In genomic region chr4:163744861-163745260, GRCh38 we compare ENCODE assay signal across 11 cellular contexts.
A peak's percentile ranks its signal among the peaks of the same experiment; 100 is the strongest.
DNase-seq lines count a peak whose midpoint lies in the region; ATAC-seq and TF ChIP-seq lines count a peak whose summit lies in the region.
"Had no signal": no experiment of that assay in that cellular context is flagged by ENCODE, and none has a peak within 500 bp of the region (broad histone marks: within the 10 kb centered on the region; RNA-seq: fewer than 3 reads in every experiment).

No MANE protein-coding gene starts in this region.

- no peaks in the 10 kb centered on the region for H3K27me3 ChIP-seq in H9 (ENCODE audit: insufficient read depth, low read length)

- no peaks in the 10 kb centered on the region for H3K27me3 Mint-ChIP-seq in stimulated activated naive CD8-positive, alpha-beta T cell treated with anti-CD3 and anti-CD28 coated beads, Interleukin-15, amount 100 ng/mL, for 72 hours
- H3K27me3 Mint-ChIP-seq in H9 (ENCODE audit: low read depth) = no peaks in the 10 kb centered on the region; the same call in 1 of the 2 replicates
- H3K27me3 Mint-ChIP-seq: activated B cell treated with CpG ODN at 0.5 μM for 24 hours had no signal

- H2AK5ac ChIP-seq in H9 (ENCODE audit: insufficient read length, low read length) = no peak overlapping the region

- H2BK5ac ChIP-seq in H9 (ENCODE audit: insufficient read length, low read length) = no peak overlapping the region

- H4K5ac ChIP-seq in H9 (ENCODE audit: insufficient read length, low read depth, low read length) = no peak overlapping the region

- peaks cover 7% of the 10 kb centered on the region for H3K9me3 ChIP-seq in H9 (ENCODE audit: control insufficient read depth, low read depth, low read length)

- H3K79me1 ChIP-seq in H9 (ENCODE audit: insufficient read depth, low read depth, low read length, poor library complexity, severe bottlenecking) = no peaks in the 10 kb centered on the region

- no peaks in the 10 kb centered on the region for H3K9me3 Mint-ChIP-seq in stimulated activated naive CD8-positive, alpha-beta T cell treated with anti-CD3 and anti-CD28 coated beads, Interleukin-15, amount 100 ng/mL, for 72 hours
- peaks cover 20 to 21% of the 10 kb centered on the region in 2 experiments; a peak in 4 of 5 replicates for H3K9me3 Mint-ChIP-seq in H9
- H3K9me3 Mint-ChIP-seq: activated B cell treated with CpG ODN at 0.5 μM for 24 hours had no signal

- in situ Hi-C loops in GM13976 (cut with MboI; ENCODE audit: low sequenced_read_pairs, unreplicated experiment) = no loop called here

- TF ChIP-seq CTCF in GM13976 (IDR thresholded peaks at IDR 0.05; ENCODE audit: borderline replicate concordance, control extremely low read depth, extremely low read depth, insufficient read depth, missing control alignments) (no peak), H9 (conservative IDR thresholded peaks at IDR 0.05) (no peak)

- no peak overlapping the region for H2BK12ac ChIP-seq in H9 (ENCODE audit: insufficient read length, low read depth, low read length)

- H3K79me2 ChIP-seq in H9 (ENCODE audit: insufficient read depth, low read length) = no peaks in the 10 kb centered on the region

- H3K36me3 Mint-ChIP-seq in H9 (ENCODE audit: insufficient read depth in 1 of 3, low read depth in 3 of 3) = peaks cover 0 to 11% (median 8%) of the 10 kb centered on the region in 3 experiments; a peak in 3 of 7 replicates

- H3K18ac ChIP-seq in H9 (ENCODE audit: insufficient read length, low read depth, low read length) = no peak overlapping the region

- H3K14ac ChIP-seq in H9 (ENCODE audit: insufficient read depth, low read length) = no peak overlapping the region

- no peak overlapping the region for H4K8ac ChIP-seq in H9 (replicated peaks; ENCODE audit: insufficient read length, low read depth, low read length)

- no peak overlapping the region for H3K56ac ChIP-seq in H9 (ENCODE audit: insufficient read length, low read depth, low read length)

- no peak overlapping the region for H2BK15ac ChIP-seq in H9 (ENCODE audit: low read depth, low read length)

- H3K4me3 Mint-ChIP-seq in stimulated activated naive CD8-positive, alpha-beta T cell treated with anti-CD3 and anti-CD28 coated beads, Interleukin-15, amount 100 ng/mL, for 72 hours = no peak overlapping the region
- H3K4me3 Mint-ChIP-seq in H9 = no peak overlapping the region
- H3K4me3 Mint-ChIP-seq: activated B cell treated with CpG ODN at 0.5 μM for 24 hours had no signal

- no peak overlapping the region for H3K9ac ChIP-seq in H9 (ENCODE audit: extremely low read depth, insufficient read length, low read length)

- no peaks in the 10 kb centered on the region for H3K4me1 Mint-ChIP-seq in stimulated activated naive CD8-positive, alpha-beta T cell treated with anti-CD3 and anti-CD28 coated beads, Interleukin-15, amount 100 ng/mL, for 72 hours
- no peaks in the 10 kb centered on the region for H3K4me1 Mint-ChIP-seq in H9

- H3K4ac ChIP-seq in H9 (ENCODE audit: low read depth, low read length) = no peak overlapping the region

- no peaks in the 10 kb centered on the region for H4K20me1 ChIP-seq in H9 (ENCODE audit: control insufficient read depth, insufficient read depth, insufficient read length)

- no peak overlapping the region for H3T11ph ChIP-seq in H9 (ENCODE audit: low read length)

- H2AFZ ChIP-seq in H9 (ENCODE audit: low read length) = no peak overlapping the region

- no peak overlapping the region for H2BK20ac ChIP-seq in H9 (ENCODE audit: low read depth, low read length, poor library complexity, severe bottlenecking)

- no peak overlapping the region for H4K91ac ChIP-seq in H9 (ENCODE audit: insufficient read length, low read depth, low read length)

- H3K4me1 ChIP-seq in H9 (ENCODE audit: insufficient read depth, low read length) = no peaks in the 10 kb centered on the region

- H3K27ac ChIP-seq in H9 (ENCODE audit: insufficient read length, low read depth, low read length) = no peak overlapping the region

- no CpG with 5 or more reads among the region's 4 CpGs for WGBS in H9 (ENCODE audit: extremely low coverage, insufficient read length, low lambda C conversion rate)

- H3K23me2 ChIP-seq in H9 (ENCODE audit: insufficient read length, low read depth, low read length, poor library complexity, severe bottlenecking) = no peaks in the 10 kb centered on the region

- no peak overlapping the region for H3K23ac ChIP-seq in H9 (ENCODE audit: insufficient read length, low read depth, low read length)

- no peak overlapping the region for H3K4me2 ChIP-seq in H9 (ENCODE audit: insufficient read depth, insufficient read length, low read length)

- H2BK120ac ChIP-seq in H9 (ENCODE audit: low read depth, low read length, poor library complexity, severe bottlenecking) = no peak overlapping the region

- no peak overlapping the region for H3K27ac Mint-ChIP-seq in stimulated activated naive CD8-positive, alpha-beta T cell treated with anti-CD3 and anti-CD28 coated beads, Interleukin-15, amount 100 ng/mL, for 72 hours
- no peak overlapping the region for H3K27ac Mint-ChIP-seq in H9
- H3K27ac Mint-ChIP-seq: activated B cell treated with CpG ODN at 0.5 μM for 24 hours had no signal

- ATAC-seq in GM19397 (IDR thresholded peaks at IDR 0.05; ENCODE audit: unreplicated experiment) (peak; percentile 84), HG02840 (IDR thresholded peaks at IDR 0.05; ENCODE audit: low FRiP score, unreplicated experiment) (peak; percentile 91), HG03469 (IDR thresholded peaks at IDR 0.05; ENCODE audit: unreplicated experiment) (peak; percentile 96)
- ATAC-seq in stimulated activated naive CD8-positive, alpha-beta T cell treated with anti-CD3 and anti-CD28 coated beads, Interleukin-15, amount 100 ng/mL, for 72 hours = no peak

- peak; percentile 71 for DNase-seq in GM13976 (ENCODE audit: low spot score)
- no peak for DNase-seq in HCEC 1CT
- DNase-seq in stimulated activated naive CD8-positive, alpha-beta T cell treated with anti-CD3 and anti-CD28 coated beads, Interleukin-15, amount 100 ng/mL, for 72 hours = no peak
- no peak for DNase-seq in COR-L47 (lab: John Stamatoyannopoulos, UW)
- no peak for DNase-seq in H9
- DNase-seq: activated B cell treated with CpG ODN at 0.5 μM for 24 hours, activated gamma-delta T cell treated with Interleukin-2 at 50 U/mL for 16 hours, NCI-H2081 had no signal
